Comparison of ENCODE assay signal across 23 cellular contexts in genomic region chr15:98774756-98775497, GRCh38.
DNase-seq lines count a peak whose midpoint lies in the region; ATAC-seq and TF ChIP-seq lines count a peak whose summit lies in the region.
"Had no signal": no experiment of that assay in that cellular context is flagged by ENCODE, and none has a peak within 500 bp of the region (broad histone marks: within the 10 kb centered on the region; RNA-seq: fewer than 3 reads in every experiment).

No MANE protein-coding gene starts in this region.

- no peak overlapping the region for H3K27ac Mint-ChIP-seq in osteocyte (ENCODE audit: unreplicated experiment)
- H3K27ac Mint-ChIP-seq: activated CD4-positive, alpha-beta T cell treated with anti-CD3 and anti-CD28 coated beads, Interleukin-2, amount 10 ng/mL, durations not matched to agents 7 days and 5 days; activated T-helper 2 cell treated with anti-CD3 and anti-CD28 coated beads, Interferon-gamma antibody, Interleukin-2, Interleukin-4, amounts not matched to agents 10 μg/mL and 5 μg/mL and 100 μg/mL, durations not matched to agents 14 hours and 24 hours and 36 hours; CD4-positive, alpha-beta memory T cell; stimulated activated effector memory CD8-positive, alpha-beta T cell treated with anti-CD3 and anti-CD28 coated beads, Interleukin-12 subunit alpha, Interleukin-12 subunit beta, amount 100 ng/mL, for 72 hours; T-helper 1 cell treated with Interleukin-12 subunit alpha and Interleukin-12 subunit beta and Interleukin-4 antibody, amounts not matched to agents 30 μg/mL and 1 μg/mL, for 36 hours had no signal

- peak overlapping the region; percentile 97 for H3K27ac ChIP-seq in epithelial cell of prostate
- H3K27ac ChIP-seq: coronary artery, ovary, PC-9, thoracic aorta had no signal

- H3K36me3 Mint-ChIP-seq in osteocyte (ENCODE audit: unreplicated experiment) = no peaks in the 10 kb centered on the region
- H3K36me3 Mint-ChIP-seq: CD4-positive, alpha-beta memory T cell; naive B cell; stimulated activated effector memory CD8-positive, alpha-beta T cell treated with anti-CD3 and anti-CD28 coated beads, Interleukin-12 subunit alpha, Interleukin-12 subunit beta, amount 100 ng/mL, for 72 hours had no signal

- no peaks in the 10 kb centered on the region for H3K9me3 Mint-ChIP-seq in osteocyte (ENCODE audit: unreplicated experiment)
- H3K9me3 Mint-ChIP-seq: activated CD4-positive, alpha-beta T cell treated with anti-CD3 and anti-CD28 coated beads, Interleukin-2, amount 10 ng/mL, durations not matched to agents 7 days and 5 days; activated T-helper 2 cell treated with anti-CD3 and anti-CD28 coated beads, Interferon-gamma antibody, Interleukin-2, Interleukin-4, amounts not matched to agents 10 μg/mL and 5 μg/mL and 100 μg/mL, durations not matched to agents 14 hours and 24 hours and 36 hours; brain; CD4-positive, alpha-beta memory T cell; naive B cell; stimulated activated effector memory CD8-positive, alpha-beta T cell treated with anti-CD3 and anti-CD28 coated beads, Interleukin-12 subunit alpha, Interleukin-12 subunit beta, amount 100 ng/mL, for 72 hours; T-helper 1 cell treated with Interleukin-12 subunit alpha and Interleukin-12 subunit beta and Interleukin-4 antibody, amounts not matched to agents 30 μg/mL and 1 μg/mL, for 36 hours had no signal

- no peak for TF ChIP-seq CTCF in osteocyte (IDR thresholded peaks at IDR 0.05)

- no peak for ATAC-seq in GM18502 (IDR thresholded peaks at IDR 0.05; ENCODE audit: poor library complexity, unreplicated experiment)
- ATAC-seq in GM21526 (IDR thresholded peaks at IDR 0.05; ENCODE audit: low FRiP score, unreplicated experiment) = no peak
- ATAC-seq in left cardiac atrium = no peak
- ATAC-seq: GM12878; stimulated activated effector memory CD8-positive, alpha-beta T cell treated with anti-CD3 and anti-CD28 coated beads, Interleukin-12 subunit alpha, Interleukin-12 subunit beta, amount 100 ng/mL, for 72 hours had no signal

- peaks cover 60% of the 10 kb centered on the region for H3K4me1 Mint-ChIP-seq in osteocyte (ENCODE audit: unreplicated experiment)

- no peaks in the 10 kb centered on the region for H3K27me3 Mint-ChIP-seq in osteocyte (ENCODE audit: unreplicated experiment)
- H3K27me3 Mint-ChIP-seq: activated CD4-positive, alpha-beta T cell treated with anti-CD3 and anti-CD28 coated beads, Interleukin-2, amount 10 ng/mL, durations not matched to agents 7 days and 5 days; brain had no signal

- H3K4me3 Mint-ChIP-seq in osteocyte (ENCODE audit: unreplicated experiment) = no peak overlapping the region
- H3K4me3 Mint-ChIP-seq: activated CD4-positive, alpha-beta T cell treated with anti-CD3 and anti-CD28 coated beads, Interleukin-2, amount 10 ng/mL, durations not matched to agents 7 days and 5 days; brain; CD4-positive, alpha-beta memory T cell; stimulated activated effector memory CD8-positive, alpha-beta T cell treated with anti-CD3 and anti-CD28 coated beads, Interleukin-12 subunit alpha, Interleukin-12 subunit beta, amount 100 ng/mL, for 72 hours; T-helper 1 cell treated with Interleukin-12 subunit alpha and Interleukin-12 subunit beta and Interleukin-4 antibody, amounts not matched to agents 30 μg/mL and 1 μg/mL, for 36 hours had no signal

- intact Hi-C loops in left cardiac atrium (cut with DNase I) = loop anchor here (5.0 to 10.0 kb wide), 3 partner anchors 48 to 123 kb away; no protein-coding TSS in a partner anchor

- DNase-seq in COR-L47 (lab: John Stamatoyannopoulos, UW) (peak; percentile 78), NCI-H69 (lab: John Stamatoyannopoulos, UW) (peak; percentile 91), epithelial cell of prostate (ENCODE audit: low read depth, low spot score) (peak; percentile 85), osteocyte (ENCODE audit: extremely low spot score, unreplicated experiment) (peak; percentile 77), left cardiac atrium (no peak), NCI-H1930 (lab: John Stamatoyannopoulos, UW) (no peak)
- DNase-seq: activated CD4-positive, alpha-beta T cell treated with anti-CD3 and anti-CD28 coated beads, Interleukin-2, amount 10 ng/mL, durations not matched to agents 7 days and 5 days; CD4-positive, alpha-beta memory T cell; hippocampal formation; naive B cell; NCI-H2171 treated with DMSO at 0.1 percent for 48 hours; NCI-H82; ovary; PC-9 had no signal

Comparison
In these comparisons a context has a peak if more than half of its experiments do, and no peak if none do; other contexts are left out.
1. DNase-seq: peak in COR-L47 (single experiment), NCI-H69 (single experiment), epithelial cell of prostate (single experiment) and osteocyte (single experiment); none in left cardiac atrium (single experiment) and NCI-H1930 (0 of 2).